Comparison of ENCODE assay signal across 9 cellular contexts in the genomic region with DNA sequence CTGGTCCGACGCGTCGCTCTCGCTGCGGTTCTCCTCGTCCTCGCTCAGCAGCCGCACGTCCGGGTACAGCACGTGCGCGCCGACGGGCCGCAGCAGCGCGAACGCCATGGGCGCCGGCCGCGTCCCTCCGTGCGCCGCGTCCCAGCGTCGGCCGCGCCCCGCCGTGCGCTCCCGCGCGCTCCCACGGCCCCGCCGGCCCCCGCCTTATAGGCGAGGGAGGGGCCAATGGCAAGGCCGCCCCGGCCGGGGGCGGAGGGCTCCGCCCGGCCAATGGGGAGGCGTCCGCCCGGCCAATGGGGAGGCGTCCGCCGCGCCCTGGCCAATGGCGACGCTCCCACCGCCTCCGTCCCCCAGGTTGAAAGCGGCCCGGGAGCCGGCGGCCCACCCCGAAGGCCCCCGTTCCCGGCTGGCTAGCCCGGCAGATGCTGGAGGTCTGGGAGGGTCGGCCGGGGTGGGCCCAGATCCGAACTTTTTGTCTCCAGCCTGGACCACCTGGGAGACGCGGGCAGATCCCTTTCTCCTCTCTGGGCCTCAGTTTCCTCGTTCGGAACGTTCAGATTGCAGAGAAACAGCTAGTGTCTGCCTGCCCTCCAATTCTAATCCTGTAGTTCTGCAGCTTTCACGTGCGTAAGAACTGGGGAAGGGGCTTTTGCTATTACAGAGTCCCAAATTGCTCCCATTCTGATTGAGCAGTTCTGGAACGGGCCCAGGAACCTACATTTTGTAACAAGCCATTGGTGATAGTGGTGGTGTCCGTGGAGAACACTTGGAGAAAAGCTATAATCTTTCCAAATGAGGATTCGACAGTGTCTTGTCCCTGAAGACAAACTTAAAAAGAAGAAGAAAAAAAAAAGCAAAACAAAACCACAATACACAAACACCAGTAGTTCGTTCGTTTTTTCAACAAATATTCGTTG. TPM values are rescaled to one million over a fixed set of nuclear protein-coding genes. Genes with fewer than 3 reads are reported as not detected.
A peak's percentile ranks its signal among the peaks of the same experiment; 100 is the strongest.
DNase-seq lines count a peak whose midpoint lies in the region; ATAC-seq lines count a peak whose summit lies in the region.
"Had no signal": no experiment of that assay in that cellular context is flagged by ENCODE, and none has a peak within 500 bp of the region (broad histone marks: within the 10 kb centered on the region; RNA-seq: fewer than 3 reads in every experiment).

TCF15 (minus strand) TSS at position 180 of the 917 bp plus-strand sequence; CDS start at position 108, 72 bp downstream.

- peak within 1 kb of the TSS in 8 of 10 donors; percentile 13 to 62 (median 36) for H3K4me3 Mint-ChIP-seq in naive thymus-derived CD8-positive, alpha-beta T cell

- H3K36me3 Mint-ChIP-seq in naive thymus-derived CD8-positive, alpha-beta T cell: no peaks in the 10 kb centered on the region

- peaks cover 42% of the 10 kb centered on the region for H3K27me3 ChIP-seq in ectodermal cell (ENCODE audit: control insufficient read depth, insufficient read depth, low read length, poor library complexity, severe bottlenecking)

- H3K27me3 Mint-ChIP-seq in naive thymus-derived CD8-positive, alpha-beta T cell: peaks cover 42 to 84% (median 45%) of the 10 kb centered on the region in 5 donors

- DNase-seq in NCI-H524 (lab: John Stamatoyannopoulos, UW): peak; percentile 72 to 91
- DNase-seq in naive thymus-derived CD8-positive, alpha-beta T cell: no peak

- H3K9ac ChIP-seq in ES-I3 (ENCODE audit: low read depth, low read length): peak within 1 kb of the TSS; percentile 60

- H3K4me3 ChIP-seq in ectodermal cell (ENCODE audit: insufficient read depth, low read depth, low read length): peak within 1 kb of the TSS; percentile 35

- H3K4me1 Mint-ChIP-seq in naive thymus-derived CD8-positive, alpha-beta T cell: peaks cover 4 to 15% (median 12%) of the 10 kb centered on the region in 4 donors

- H3K4me1 ChIP-seq in ES-I3 (ENCODE audit: insufficient read depth, low read length) (peaks cover 24% of the 10 kb centered on the region), ectodermal cell (ENCODE audit: control insufficient read depth, insufficient read depth, low read length) (peaks cover 9% of the 10 kb centered on the region)

- no peak within 1 kb of the TSS for H3K27ac Mint-ChIP-seq in naive thymus-derived CD8-positive, alpha-beta T cell

- no peaks in the 10 kb centered on the region for H3K9me3 Mint-ChIP-seq in naive thymus-derived CD8-positive, alpha-beta T cell

- no peak within 1 kb of the TSS for H3K27ac ChIP-seq in ectodermal cell (ENCODE audit: insufficient read depth, low read depth, low read length, poor library complexity, severe bottlenecking)

- H3K36me3 ChIP-seq in ES-I3 (ENCODE audit: insufficient read depth, low read length) (no peaks in the 10 kb centered on the region), ectodermal cell (ENCODE audit: control insufficient read depth, insufficient read depth, low read length) (no peaks in the 10 kb centered on the region)

- no peaks in the 10 kb centered on the region for H3K9me3 ChIP-seq in ES-I3 (ENCODE audit: control insufficient read depth, insufficient read depth, low read length)
- H3K9me3 ChIP-seq in ectodermal cell (ENCODE audit: control insufficient read depth, low read length): no peaks in the 10 kb centered on the region

- POLR2A ChIA-PET in naive thymus-derived CD8-positive, alpha-beta T cell (lab: Charles Lee): no interaction called here

- peak; percentile 39 to 45 for ATAC-seq in naive thymus-derived CD8-positive, alpha-beta T cell
- ATAC-seq in GM19455 (IDR thresholded peaks at IDR 0.05; ENCODE audit: unreplicated experiment) (no peak), GM19324 (IDR thresholded peaks at IDR 0.05; ENCODE audit: low FRiP score, unreplicated experiment) (no peak), HG02870 (IDR thresholded peaks at IDR 0.05; ENCODE audit: unreplicated experiment) (no peak), HG03342 (IDR thresholded peaks at IDR 0.05; ENCODE audit: unreplicated experiment) (no peak)

- 10% methylated on average over 84 of the region's 84 CpGs for WGBS in ectodermal cell, 2 experiments

RNA-seq across cellular contexts. Expression of gene TCF15, which starts in this region (rescaled TPM):
- 0.69 TPM for polyA plus RNA-seq in ectodermal cell (2013, experiment 1 of 4)
- polyA plus RNA-seq in ectodermal cell (2013, experiment 2 of 4): 0.52 TPM
- polyA plus RNA-seq in ectodermal cell (2013, experiment 3 of 4): 1.2 TPM
- polyA plus RNA-seq in ectodermal cell (2013, experiment 4 of 4): 1.1 TPM
- not detected for total RNA-seq in naive thymus-derived CD8-positive, alpha-beta T cell
- not detected for polyA plus RNA-seq in naive thymus-derived CD8-positive, alpha-beta T cell
- total RNA-seq: activated CD8-positive, alpha-beta memory T cell treated with anti-CD3 and anti-CD28 coated beads for 36 hours had no signal

Comparison
In these comparisons a context has a peak if more than half of its experiments do, and no peak if none do; other contexts are left out.
1. Peak in ATAC-seq in naive thymus-derived CD8-positive, alpha-beta T cell; RNA of the gene not detected or under 1 TPM.
2. DNase-seq: peak in NCI-H524 (2 of 2); none in naive thymus-derived CD8-positive, alpha-beta T cell (0 of 10).